ENCODE assay signal across 8 cellular contexts in the genomic region with DNA sequence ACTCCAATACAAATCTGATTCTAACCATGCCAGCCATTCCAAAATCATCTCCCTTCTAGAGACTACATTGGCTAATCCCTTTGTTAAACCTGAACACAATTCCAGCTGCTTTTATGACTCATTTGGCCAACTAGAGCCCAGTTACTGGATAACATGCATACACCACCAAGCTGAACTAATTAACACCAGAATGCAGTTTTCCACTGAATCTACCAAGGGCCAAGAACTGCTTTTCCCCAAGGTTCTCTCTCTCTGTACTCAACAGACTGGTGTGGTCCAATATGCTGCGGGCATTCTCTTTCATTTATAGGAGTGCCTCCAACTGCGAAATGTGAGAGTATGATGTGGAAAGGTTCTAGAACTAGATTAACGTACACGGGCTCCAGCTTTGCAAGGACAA. TPM values are rescaled to one million over a fixed set of nuclear protein-coding genes. Genes with fewer than 3 reads are reported as not detected.
DNase-seq lines count a peak whose midpoint lies in the region; ATAC-seq, FAIRE-seq and TF ChIP-seq lines count a peak whose summit lies in the region.

No MANE protein-coding gene starts in this region.

- H3K79me2 ChIP-seq in HCT116 (ENCODE audit: insufficient read depth, low read length), result peaks cover 58% of the 10 kb centered on the region

- CTCF ChIA-PET in HCT116 (lab: Charles Lee), result interaction anchor here (1.1 kb wide), 1 partner anchor 242 kb away, joined by 4 read pairs; no protein-coding TSS in a partner anchor

- DNase-seq in AG08395 (ENCODE audit: low spot score), result peak; percentile 85
- no peak for DNase-seq in HCT116 (ENCODE audit: low read depth, low spot score)
- no peak for DNase-seq in activated T-helper 1 cell treated with anti-CD3 and anti-CD28 coated beads, Interleukin-12 subunit alpha, Interleukin-12 subunit beta, Interleukin-2, Interleukin-4 antibody, amounts not matched to agents 30 ng/mL and 10 ng/mL and 1 ng/mL, durations not matched to agents 14 hours and 24 hours and 36 hours (ENCODE audit: low spot score)
- no peak for DNase-seq in right atrium auricular region (ENCODE audit: low spot score)
- DNase-seq in small intestine, result no peak
- no peak for DNase-seq in cortex of kidney (lab: John Stamatoyannopoulos, UW)
- DNase-seq in ecto neural progenitor cell (ENCODE audit: low spot score), result no peak

- no peak for TF ChIP-seq POLR2A in HCT116 (IDR thresholded peaks at IDR 0.05; ENCODE audit: borderline replicate concordance, extremely low read depth, insufficient read depth, insufficient read length)

- H3K27ac ChIP-seq in HCT116 (ENCODE audit: low read depth, low read length) (peak overlapping the region; percentile 81), right atrium auricular region (peak overlapping the region; percentile 76 to 84), small intestine (ENCODE audit: low read depth in 1 of 2, low read length in 1 of 2) (peak overlapping the region; percentile 34 to 84)

- H3K4me3 ChIP-seq in HCT116 (replicated peaks in 1 of 2; ENCODE audit: low read depth in 1 of 2, low read length in 2 of 2) (peak overlapping the region; percentile 61 to 96), right atrium auricular region (peak overlapping the region; percentile 70 to 80), small intestine (ENCODE audit: low read depth in 1 of 2, low read length in 2 of 2) (peak overlapping the region in 1 of 2 donors; percentile 94)

- no peaks in the 10 kb centered on the region for H3K27me3 Mint-ChIP-seq in activated T-helper 1 cell treated with anti-CD3 and anti-CD28 coated beads, Interleukin-12 subunit alpha, Interleukin-12 subunit beta, Interleukin-2, Interleukin-4 antibody, amounts not matched to agents 30 ng/mL and 10 ng/mL and 1 ng/mL, durations not matched to agents 14 hours and 24 hours and 36 hours (ENCODE audit: insufficient read depth)

- peaks cover 10% of the 10 kb centered on the region; the same call in 1 of the 2 replicates for H4K20me1 ChIP-seq in HCT116 (ENCODE audit: insufficient read depth)

- FAIRE-seq in small intestine (lab: Jason Lieb, UNC), result no peak

- H3K9me2 ChIP-seq in HCT116 (ENCODE audit: insufficient read depth), result no peaks in the 10 kb centered on the region

- H3K4me1 ChIP-seq in HCT116 (ENCODE audit: control insufficient read depth in 1 of 2, insufficient read depth in 2 of 2, low read length in 2 of 2) (peaks cover 13 to 21% of the 10 kb centered on the region in 2 experiments), right atrium auricular region (peaks cover 0 to 63% of the 10 kb centered on the region in 2 donors), small intestine (ENCODE audit: control insufficient read depth in 2 of 2, insufficient read depth in 1 of 2, low read depth in 1 of 2, low read length in 1 of 2) (peaks cover 0 to 22% of the 10 kb centered on the region in 2 donors)

- WGBS in small intestine, 3 donors, result 2 to 18% (median 8%) methylated on average over 4 of the region's 4 CpGs

- no peaks in the 10 kb centered on the region for H3K27me3 ChIP-seq in HCT116 (ENCODE audit: insufficient read depth, low read length)
- H3K27me3 ChIP-seq in right atrium auricular region, result no peaks in the 10 kb centered on the region
- no peaks in the 10 kb centered on the region for H3K27me3 ChIP-seq in small intestine (ENCODE audit: control insufficient read depth in 2 of 2, insufficient read depth in 2 of 2, low read length in 2 of 2)

- TF ChIP-seq RAD21 in HCT116 (IDR thresholded peaks at IDR 0.05; ENCODE audit: low read depth), result no peak

- BruUV-seq in HCT116 (replicated peaks; lab: Mats Ljungman, UMichigan), result TSS peak; percentile 61

- peaks cover 41% of the 10 kb centered on the region for H3K36me3 Mint-ChIP-seq in activated T-helper 1 cell treated with anti-CD3 and anti-CD28 coated beads, Interleukin-12 subunit alpha, Interleukin-12 subunit beta, Interleukin-2, Interleukin-4 antibody, amounts not matched to agents 30 ng/mL and 10 ng/mL and 1 ng/mL, durations not matched to agents 14 hours and 24 hours and 36 hours (ENCODE audit: low read depth)

- peak overlapping the region; percentile 88 for H3K4me3 Mint-ChIP-seq in activated T-helper 1 cell treated with anti-CD3 and anti-CD28 coated beads, Interleukin-12 subunit alpha, Interleukin-12 subunit beta, Interleukin-2, Interleukin-4 antibody, amounts not matched to agents 30 ng/mL and 10 ng/mL and 1 ng/mL, durations not matched to agents 14 hours and 24 hours and 36 hours

- peak overlapping the region; percentile 86 for H3K27ac Mint-ChIP-seq in activated T-helper 1 cell treated with anti-CD3 and anti-CD28 coated beads, Interleukin-12 subunit alpha, Interleukin-12 subunit beta, Interleukin-2, Interleukin-4 antibody, amounts not matched to agents 30 ng/mL and 10 ng/mL and 1 ng/mL, durations not matched to agents 14 hours and 24 hours and 36 hours

- peaks cover 69% of the 10 kb centered on the region for H3K4me1 Mint-ChIP-seq in activated T-helper 1 cell treated with anti-CD3 and anti-CD28 coated beads, Interleukin-12 subunit alpha, Interleukin-12 subunit beta, Interleukin-2, Interleukin-4 antibody, amounts not matched to agents 30 ng/mL and 10 ng/mL and 1 ng/mL, durations not matched to agents 14 hours and 24 hours and 36 hours (ENCODE audit: low read depth)

- H3K36me3 ChIP-seq in HCT116 (ENCODE audit: control insufficient read depth in 1 of 2, insufficient read depth in 2 of 2, low read length in 2 of 2) (peaks cover 6 to 13% of the 10 kb centered on the region in 2 experiments; a peak in 3 of 4 replicates), right atrium auricular region (no peaks in the 10 kb centered on the region), small intestine (ENCODE audit: control insufficient read depth in 2 of 2, insufficient read depth in 2 of 2, low read length in 2 of 2) (peaks cover 0 to 4% of the 10 kb centered on the region in 2 donors)

- POLR2A ChIA-PET in HCT116 (lab: Charles Lee), result no interaction called here

- H3K9me3 ChIP-seq in HCT116 (ENCODE audit: control insufficient read depth in 1 of 2, insufficient read depth in 1 of 2, low read depth in 1 of 2, low read length in 2 of 2), result no peaks in the 10 kb centered on the region
- no peaks in the 10 kb centered on the region for H3K9me3 ChIP-seq in right atrium auricular region
- H3K9me3 ChIP-seq in small intestine (ENCODE audit: control insufficient read depth, low read depth), result no peaks in the 10 kb centered on the region

- no peak overlapping the region for H2AFZ ChIP-seq in HCT116 (ENCODE audit: low read depth, low read length, poor library complexity, severe bottlenecking)

- intact Hi-C loops in HCT116 (cut with micrococcal nuclease), result loop anchor here (5.0 kb wide), 1 partner anchor 333 kb away; a partner anchor contains a TSS
- intact Hi-C loops in activated T-helper 1 cell treated with anti-CD3 and anti-CD28 coated beads, Interleukin-12 subunit alpha, Interleukin-12 subunit beta, Interleukin-2, Interleukin-4 antibody, amounts not matched to agents 30 ng/mL and 10 ng/mL and 1 ng/mL, durations not matched to agents 14 hours and 24 hours and 36 hours (cut with micrococcal nuclease), result loop anchor here (1.0 to 2.0 kb wide), 3 partner anchors 8 to 92 kb away; no protein-coding TSS in a partner anchor

- ATAC-seq in HCT116 (no peak), HG02642 (IDR thresholded peaks at IDR 0.05; ENCODE audit: poor library complexity, unreplicated experiment) (no peak)

- peak overlapping the region; percentile 81 for H3K9ac ChIP-seq in HCT116 (ENCODE audit: low read length)

- TF ChIP-seq CTCF in HCT116 (IDR thresholded peaks at IDR 0.05 in 2 of 3, conservative IDR thresholded peaks at IDR 0.05 in 1 of 3; ENCODE audit: borderline replicate concordance in 1 of 3, insufficient read depth in 1 of 3, low read depth in 2 of 3, low read length in 2 of 3) (no peak), right atrium auricular region (IDR thresholded peaks at IDR 0.05) (no peak)

- RAD21 ChIA-PET in HCT116 (lab: Charles Lee; ENCODE audit: low non-redundant PET in 1 of 2, low total read pairs in 2 of 2, uncharacterized antibody in 2 of 2, unreplicated experiment in 2 of 2), result no interaction called here

- peak overlapping the region; percentile 88 for H3K4me2 ChIP-seq in HCT116 (ENCODE audit: low read length)

- no peaks in the 10 kb centered on the region for H3K9me3 Mint-ChIP-seq in activated T-helper 1 cell treated with anti-CD3 and anti-CD28 coated beads, Interleukin-12 subunit alpha, Interleukin-12 subunit beta, Interleukin-2, Interleukin-4 antibody, amounts not matched to agents 30 ng/mL and 10 ng/mL and 1 ng/mL, durations not matched to agents 14 hours and 24 hours and 36 hours

TF ChIP-seq in HCT116, 20 proteins besides CTCF, POLR2A, EP300 and RAD21 (continues in another document):
- TF ChIP-seq SRF (IDR thresholded peaks at IDR 0.05; ENCODE audit: low read depth) (no peak), YY1 (IDR thresholded peaks at IDR 0.05; ENCODE audit: extremely low read depth, insufficient replicate concordance, low read depth, low read length) (no peak), CEBPB (IDR thresholded peaks at IDR 0.05; ENCODE audit: low read depth) (no peak), EZH2 (IDR thresholded peaks at IDR 0.05) (no peak), EZH2phosphoT487 (IDR thresholded peaks at IDR 0.05; ENCODE audit: borderline replicate concordance) (no peak)
- TF ChIP-seq, protein P1, sequence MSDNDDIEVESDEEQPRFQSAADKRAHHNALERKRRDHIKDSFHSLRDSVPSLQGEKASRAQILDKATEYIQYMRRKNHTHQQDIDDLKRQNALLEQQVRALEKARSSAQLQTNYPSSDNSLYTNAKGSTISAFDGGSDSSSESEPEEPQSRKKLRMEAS (IDR thresholded peaks at IDR 0.05), result no peak

RNA-seq across cellular contexts. Expression of a gene that starts 1.5 kb away (rescaled TPM):
- total RNA-seq in HCT116 (2021; ENCODE audit: unreplicated experiment), result 25.4 TPM
- polyA plus RNA-seq in HCT116 (2012), result 10.0 and 13.2 TPM in 2 replicates
- 76.3 and 78.0 TPM in 2 replicates for total RNA-seq in activated T-helper 1 cell treated with anti-CD3 and anti-CD28 coated beads, Interleukin-12 subunit alpha, Interleukin-12 subunit beta, Interleukin-2, Interleukin-4 antibody, amounts not matched to agents 30 ng/mL and 10 ng/mL and 1 ng/mL, durations not matched to agents 14 hours and 24 hours and 36 hours
- total RNA-seq in right atrium auricular region, result 10 to 100 TPM; 23.1 to 26.1 TPM
- 1 to 10 TPM; 1.6 to 9.0 (median 3.0) TPM for polyA plus RNA-seq in small intestine

RNA-seq across cellular contexts. Expression of a gene that starts 27.0 kb away (rescaled TPM):
- total RNA-seq in HCT116 (2021; ENCODE audit: unreplicated experiment) (45.6 TPM), right atrium auricular region (10 to 100 TPM; 52.4 to 60.6 TPM)
- polyA plus RNA-seq in HCT116 (2012), result 41.6 and 53.8 TPM in 2 replicates
- 47.4 and 53.0 TPM in 2 replicates for total RNA-seq in activated T-helper 1 cell treated with anti-CD3 and anti-CD28 coated beads, Interleukin-12 subunit alpha, Interleukin-12 subunit beta, Interleukin-2, Interleukin-4 antibody, amounts not matched to agents 30 ng/mL and 10 ng/mL and 1 ng/mL, durations not matched to agents 14 hours and 24 hours and 36 hours
- 100 to 1,000 TPM; 123 to 148 (median 142) TPM for polyA plus RNA-seq in small intestine

RNA-seq across cellular contexts. Expression of a gene that starts 44.7 kb away (rescaled TPM):
- total RNA-seq in HCT116 (2021; ENCODE audit: unreplicated experiment) (104 TPM), right atrium auricular region (10 to 100 TPM; 21.4 to 24.9 TPM)
- polyA plus RNA-seq in HCT116 (2012), result 54.3 and 64.9 TPM in 2 replicates
- total RNA-seq in activated T-helper 1 cell treated with anti-CD3 and anti-CD28 coated beads, Interleukin-12 subunit alpha, Interleukin-12 subunit beta, Interleukin-2, Interleukin-4 antibody, amounts not matched to agents 30 ng/mL and 10 ng/mL and 1 ng/mL, durations not matched to agents 14 hours and 24 hours and 36 hours, result 176 and 184 TPM in 2 replicates
- polyA plus RNA-seq in small intestine, result 10 to 100 TPM; 72.1 to 82.7 (median 74.3) TPM
